ENCODE assay signal across 26 cellular contexts in genomic region chr11:25943777-25944661, GRCh38.
DNase-seq lines count a peak whose midpoint lies in the region; ATAC-seq, FAIRE-seq and TF ChIP-seq lines count a peak whose summit lies in the region.
"Had no signal": no experiment of that assay in that cellular context is flagged by ENCODE, and none has a peak within 500 bp of the region (broad histone marks: within the 10 kb centered on the region; RNA-seq: fewer than 3 reads in every experiment).

No MANE protein-coding gene starts in this region.

- TF ChIP-seq RAD21 in HepG2 (CRISPR knock-in tag; IDR thresholded peaks at IDR 0.05), result no peak

- H4K20me1 ChIP-seq in HepG2 (ENCODE audit: insufficient read depth, low read length), result no peaks in the 10 kb centered on the region

- H3K27ac ChIP-seq in HepG2 (ENCODE audit: extremely low read length, insufficient read depth, low read length) (no peak overlapping the region), right lobe of liver (no peak overlapping the region), heart left ventricle (no peak overlapping the region)
- H3K27ac ChIP-seq: heart right ventricle, skin epidermis, tibial artery had no signal

- no peak for TF ChIP-seq EP300 in HepG2 (IDR thresholded peaks at IDR 0.05; ENCODE audit: low read depth in 2 of 2, low read length in 2 of 2)
- TF ChIP-seq EP300 in HepG2 (CRISPR knock-in tag; IDR thresholded peaks at IDR 0.05; ENCODE audit: borderline replicate concordance), result no peak

- H3K9me3 ChIP-seq in HepG2 (ENCODE audit: low read length) (no peaks in the 10 kb centered on the region), right lobe of liver (no peaks in the 10 kb centered on the region), mucosa of descending colon (no peaks in the 10 kb centered on the region), heart left ventricle (peaks cover 0 to 6% (median 0%) of the 10 kb centered on the region in 12 donors)
- H3K9me3 ChIP-seq: tibial artery had no signal

- in situ Hi-C loops in HepG2 (cut with HindIII; ENCODE audit: extremely low pct_ligation_motif_present, low pct_unique_long_range_greater_than_20kb), result no loop called here

- no peak overlapping the region for H3K4me3 ChIP-seq in HepG2 (replicated peaks in 1 of 3; ENCODE audit: insufficient read depth in 1 of 3, low read depth in 2 of 3, low read length in 3 of 3)
- H3K4me3 ChIP-seq in right lobe of liver, result no peak overlapping the region
- H3K4me3 ChIP-seq in mucosa of descending colon, result no peak overlapping the region
- no peak overlapping the region for H3K4me3 ChIP-seq in heart left ventricle
- H3K4me3 ChIP-seq: heart right ventricle, skin epidermis, tibial artery had no signal

- FAIRE-seq in HepG2 (lab: Jason Lieb, UNC), result no peak
- FAIRE-seq: A204.1, bronchial epithelial cell, colon had no signal

- intact Hi-C loops in HepG2 (cut with micrococcal nuclease; ENCODE audit: unreplicated experiment), result no loop called here
- intact Hi-C loops in right lobe of liver (cut with DNase I), result no loop called here
- intact Hi-C loops in mucosa of descending colon (cut with DNase I, micrococcal nuclease), result no loop called here
- intact Hi-C loops in heart left ventricle (cut with DNase I), result no loop called here

- 17% methylated on average over 3 of the region's 17 CpGs for WGBS in HepG2 (ENCODE audit: low lambda C conversion rate)
- WGBS in right lobe of liver (ENCODE audit: insufficient coverage, low coverage, low lambda C conversion rate, missing lambda C conversion rate), result 64% methylated on average over 5 of the region's 17 CpGs
- WGBS in heart left ventricle, 4 donors, result 80 to 91% (median 89%) methylated on average over 8 to 17 of the region's 17 CpGs

- peaks cover 21% of the 10 kb centered on the region for H3K9me3 Mint-ChIP-seq in central memory CD8-positive, alpha-beta T cell

- peak; percentile 78 for ATAC-seq in HepG2
- ATAC-seq in right lobe of liver, result no peak
- ATAC-seq in central memory CD8-positive, alpha-beta T cell (replicated peaks; ENCODE audit: extremely low read depth, poor library complexity, severe bottlenecking), result peak; percentile 10
- peak; percentile 92 for ATAC-seq in mucosa of descending colon
- no peak for ATAC-seq in heart left ventricle
- ATAC-seq: activated naive CD4-positive, alpha-beta T cell treated with anti-CD3 and anti-CD28 coated beads, Interleukin-2, amount 50 U/mL, for 72 hours; heart right ventricle; left cardiac atrium had no signal

- H3K36me3 ChIP-seq in HepG2 (replicated peaks in 1 of 2; ENCODE audit: control insufficient read depth in 1 of 2, insufficient read depth in 2 of 2, low read length in 2 of 2), result no peaks in the 10 kb centered on the region
- H3K36me3 ChIP-seq in right lobe of liver, result no peaks in the 10 kb centered on the region
- no peaks in the 10 kb centered on the region for H3K36me3 ChIP-seq in mucosa of descending colon (ENCODE audit: low read depth)
- H3K36me3 ChIP-seq in heart left ventricle, result no peaks in the 10 kb centered on the region
- H3K36me3 ChIP-seq: heart right ventricle, tibial artery had no signal

- TF ChIP-seq CTCF in HepG2 (CRISPR knock-in tag; IDR thresholded peaks at IDR 0.05) (no peak), right lobe of liver (IDR thresholded peaks at IDR 0.05) (no peak), mucosa of descending colon (IDR thresholded peaks at IDR 0.05) (no peak), heart left ventricle (IDR thresholded peaks at IDR 0.05) (no peak)

- no peak overlapping the region for H3K4me3 Mint-ChIP-seq in central memory CD8-positive, alpha-beta T cell
- H3K4me3 Mint-ChIP-seq: activated CD4-positive, alpha-beta memory T cell treated with anti-CD3 and anti-CD28 coated beads for 36 hours; CD4-positive, alpha-beta T cell had no signal

- H3K4me1 ChIP-seq in HepG2 (ENCODE audit: insufficient read depth, low read length) (no peaks in the 10 kb centered on the region), right lobe of liver (no peaks in the 10 kb centered on the region), mucosa of descending colon (ENCODE audit: low read depth) (no peaks in the 10 kb centered on the region), heart left ventricle (no peaks in the 10 kb centered on the region)
- H3K4me1 ChIP-seq: heart right ventricle, tibial artery had no signal

- no peak overlapping the region for H3K27ac Mint-ChIP-seq in central memory CD8-positive, alpha-beta T cell (ENCODE audit: low read depth)
- H3K27ac Mint-ChIP-seq: activated CD4-positive, alpha-beta memory T cell treated with anti-CD3 and anti-CD28 coated beads for 36 hours; activated naive CD4-positive, alpha-beta T cell treated with anti-CD3 and anti-CD28 coated beads, Interleukin-2, amount 50 U/mL, for 72 hours; CD4-positive, alpha-beta T cell had no signal

- no peaks in the 10 kb centered on the region for H3K79me2 ChIP-seq in HepG2 (ENCODE audit: insufficient read depth, low read length)

- H3K27me3 ChIP-seq in HepG2 (ENCODE audit: control insufficient read depth in 1 of 2, insufficient read depth in 2 of 2, low read length in 2 of 2) (no peaks in the 10 kb centered on the region), right lobe of liver (no peaks in the 10 kb centered on the region), heart left ventricle (no peaks in the 10 kb centered on the region)
- H3K27me3 ChIP-seq: heart right ventricle had no signal

- TF ChIP-seq POLR2A in HepG2 (IDR thresholded peaks at IDR 0.05; ENCODE audit: insufficient read depth in 1 of 2, low read depth in 2 of 2, low read length in 2 of 2) (no peak), right lobe of liver (IDR thresholded peaks at IDR 0.05) (no peak), heart left ventricle (IDR thresholded peaks at IDR 0.05) (no peak)

- H2AFZ ChIP-seq in HepG2 (ENCODE audit: low read length), result no peak overlapping the region

- POLR2A ChIA-PET in HepG2 (lab: Yijun Ruan, JAX), result no interaction called here

- CTCF ChIA-PET in HepG2 (lab: Yijun Ruan, JAX; ENCODE audit: low intra/inter-chr PET ratio, low total read pairs), result no interaction called here

- no TSS peak for BruUV-seq in HepG2 (replicated peaks; lab: Mats Ljungman, UMichigan)

- H3K36me3 Mint-ChIP-seq in central memory CD8-positive, alpha-beta T cell (ENCODE audit: insufficient read depth), result peaks cover 2% of the 10 kb centered on the region
- H3K36me3 Mint-ChIP-seq: activated CD4-positive, alpha-beta memory T cell treated with anti-CD3 and anti-CD28 coated beads for 36 hours; activated naive CD4-positive, alpha-beta T cell treated with anti-CD3 and anti-CD28 coated beads, Interleukin-2, amount 50 U/mL, for 72 hours had no signal

- DNase-seq in HepG2 (ENCODE audit: low spot score) (no peak), right lobe of liver (no peak), mucosa of descending colon (peak; percentile 48 to 63 (median 60)), COR-L47 (lab: John Stamatoyannopoulos, UW) (no peak), heart left ventricle (no peak), DMS79 treated with DMSO at 0.1 percent for 48 hours (lab: John Stamatoyannopoulos, UW) (no peak)
- no peak for DNase-seq in central memory CD8-positive, alpha-beta T cell (ENCODE audit: low spot score in 2 of 2)
- no peak for DNase-seq in activated naive CD4-positive, alpha-beta T cell treated with anti-CD3 and anti-CD28 coated beads, Interleukin-2, amount 50 U/mL, for 16 hours
- DNase-seq: activated CD4-positive, alpha-beta memory T cell treated with anti-CD3 and anti-CD28 coated beads for 36 hours; activated CD8-positive, alpha-beta memory T cell treated with anti-CD3 and anti-CD28 coated beads, Interleukin-2, amount 50 U/mL, for 48 hours; CD4-positive, alpha-beta T cell; effector CD8-positive, alpha-beta T cell; heart right ventricle; left cardiac atrium; mesenchymal stem cell; NCI-H1092; NCI-H187; NCI-H2227 treated with DMSO at 0.1 percent for 48 hours; NCI-H82; stimulated activated CD4-positive, alpha-beta T cell treated with anti-CD3 and anti-CD28 coated beads, Interleukin-1b, Interleukin-23, amount 100 ng/mL, for 48 hours; tibial artery had no signal

- H3K27me3 Mint-ChIP-seq in central memory CD8-positive, alpha-beta T cell, result no peaks in the 10 kb centered on the region
- H3K27me3 Mint-ChIP-seq: activated CD4-positive, alpha-beta memory T cell treated with anti-CD3 and anti-CD28 coated beads for 36 hours; CD4-positive, alpha-beta T cell had no signal

- H3K4me2 ChIP-seq in HepG2 (ENCODE audit: low read depth, low read length), result peak overlapping the region; percentile 41

- no peak overlapping the region for H3K9ac ChIP-seq in HepG2 (ENCODE audit: insufficient read depth, low read depth, low read length)

- H3K4me1 Mint-ChIP-seq in central memory CD8-positive, alpha-beta T cell, result no peaks in the 10 kb centered on the region

TF ChIP-seq in HepG2, 621 proteins besides CTCF, POLR2A, EP300 and RAD21:
- TF ChIP-seq BCL6 (CRISPR knock-in tag; IDR thresholded peaks at IDR 0.05), result no peak
- TF ChIP-seq GABPA (IDR thresholded peaks at IDR 0.05; ENCODE audit: low read depth, low read length), result no peak
- TF ChIP-seq GABPA (CRISPR knock-in tag; IDR thresholded peaks at IDR 0.05; ENCODE audit: low read depth), result peak; percentile 15; the same call in 1 of the 2 replicates
- TF ChIP-seq ARNT (IDR thresholded peaks at IDR 0.05), result no peak
- TF ChIP-seq GABPB1 (CRISPR knock-in tag; IDR thresholded peaks at IDR 0.05), result peak; percentile 31; the same call in 1 of the 2 replicates
- no peak for TF ChIP-seq ZNF383 (CRISPR knock-in tag; IDR thresholded peaks at IDR 0.05; ENCODE audit: borderline replicate concordance)
TF ChIP-seq in HepG2: peak in this region for 2.

Comparison
In these comparisons a context has a peak if more than half of its experiments do, and no peak if none do; other contexts are left out.
1. ATAC-seq: peak in HepG2 (single experiment), central memory CD8-positive, alpha-beta T cell (single experiment) and mucosa of descending colon (single experiment); none in right lobe of liver (0 of 4) and heart left ventricle (0 of 4).
2. DNase-seq: peak in mucosa of descending colon (3 of 3); none in HepG2 (single experiment), right lobe of liver (0 of 3), central memory CD8-positive, alpha-beta T cell (0 of 2), COR-L47 (single experiment), activated naive CD4-positive, alpha-beta T cell treated with anti-CD3 and anti-CD28 coated beads, Interleukin-2, amount 50 U/mL, for 16 hours (single experiment), heart left ventricle (0 of 5) and DMS79 treated with DMSO at 0.1 percent for 48 hours (single experiment).